Comparison of ENCODE assay signal across 13 cellular contexts in genomic region chr11:59154585-59154984, GRCh38. TPM values are rescaled to one million over a fixed set of nuclear protein-coding genes. Genes with fewer than 3 reads are reported as not detected.
"Had no signal": no experiment of that assay in that cellular context is flagged by ENCODE, and none has a peak within 500 bp of the region (broad histone marks: within the 10 kb centered on the region; RNA-seq: fewer than 3 reads in every experiment).

No MANE protein-coding gene starts in this region.

- H3K36me3 ChIP-seq: breast epithelium had no signal

- H3K4me3 ChIP-seq: breast epithelium, tibial nerve had no signal

- H3K27ac ChIP-seq: breast epithelium, tibial nerve had no signal

- ATAC-seq: activated CD8-positive, alpha-beta T cell treated with anti-CD3 and anti-CD28 coated beads for 36 hours; activated T-cell treated with anti-CD3 and anti-CD28 coated beads, Interleukin-2, amount 50 U/mL, for 72 hours; natural killer cell; right cardiac atrium; stimulated activated effector memory CD8-positive, alpha-beta T cell treated with anti-CD3 and anti-CD28 coated beads, Interleukin-12 subunit alpha, Interleukin-12 subunit beta, amount 100 ng/mL, for 72 hours had no signal

- H3K9me3 ChIP-seq: breast epithelium, tibial nerve had no signal

- DNase-seq: activated CD8-positive, alpha-beta memory T cell treated with anti-CD3 and anti-CD28 coated beads, Interleukin-2, amount 50 U/mL, for 4 hours; activated CD8-positive, alpha-beta T cell treated with anti-CD3 and anti-CD28 coated beads for 36 hours; activated naive CD8-positive, alpha-beta T cell treated with anti-CD3 and anti-CD28 coated beads, Interleukin-2, amount 10 ng/mL, durations not matched to agents 7 days and 5 days; activated T-cell treated with anti-CD3 and anti-CD28 coated beads, Interleukin-2, amount 50 U/mL, for 72 hours; aorta; dermis blood vessel endothelial cell; endodermal cell; mammary epithelial cell; natural killer cell; right cardiac atrium had no signal

- H3K4me1 ChIP-seq: breast epithelium had no signal

- H3K27me3 ChIP-seq: breast epithelium, tibial nerve had no signal

RNA-seq across cellular contexts. Expression of gene MPEG1, which starts 58.1 kb away (rescaled TPM):
- total RNA-seq: activated CD8-positive, alpha-beta T cell treated with anti-CD3 and anti-CD28 coated beads for 36 hours; dermis blood vessel endothelial cell; endodermal cell; mammary epithelial cell had no signal
- polyA plus RNA-seq: mammary epithelial cell had no signal
